1 cellular context compared by ENCODE assay signal in genomic region chr16:25395528-25395927, GRCh38.
TF ChIP-seq lines count a peak whose summit lies in the region.

No MANE protein-coding gene starts in this region.

TF ChIP-seq in SK-N-SH treated with all-trans-retinoic acid at 6 μM for 48 hours, 23 proteins besides CTCF, POLR2A, EP300 and RAD21 (continued from another document):
- TF ChIP-seq SNAI2 (CRISPR knock-in tag; IDR thresholded peaks at IDR 0.05) (no peak), ESRRG (CRISPR knock-in tag; IDR thresholded peaks at IDR 0.05) (no peak)
